1 cellular context compared by ENCODE assay signal in genomic region chr5:86546582-86546981, GRCh38.
TF ChIP-seq lines count a peak whose summit lies in the region.

No MANE protein-coding gene starts in this region.

TF ChIP-seq in A549, 52 proteins besides CTCF, POLR2A, EP300 and RAD21 (continued from another document):
- TF ChIP-seq CHD2 (IDR thresholded peaks at IDR 0.05; ENCODE audit: low read length, partially characterized antibody) (no peak), HOXB5 (CRISPR knock-in tag; IDR thresholded peaks at IDR 0.05) (no peak), POLR2AphosphoS2 (conservative IDR thresholded peaks at IDR 0.05; ENCODE audit: low read length) (no peak), HDAC2 (IDR thresholded peaks at IDR 0.05) (no peak), JUNB (IDR thresholded peaks at IDR 0.05) (no peak), BHLHE40 (IDR thresholded peaks at IDR 0.05; ENCODE audit: low read depth, low read length) (no peak), GATA3 (IDR thresholded peaks at IDR 0.05; ENCODE audit: borderline replicate concordance) (no peak), USF2 (IDR thresholded peaks at IDR 0.05) (no peak), RCOR1 (IDR thresholded peaks at IDR 0.05; ENCODE audit: low read depth, low read length) (no peak), CBX2 (IDR thresholded peaks at IDR 0.05; ENCODE audit: borderline replicate concordance, low read depth) (no peak), EHF (CRISPR knock-in tag; IDR thresholded peaks at IDR 0.05) (no peak), NR3C1 (IDR thresholded peaks at IDR 0.05) (no peak)
